1 cellular context compared by ENCODE assay signal in genomic region chr16:15389906-15390305, GRCh38. TPM values are rescaled to one million over a fixed set of nuclear protein-coding genes. Genes with fewer than 3 reads are reported as not detected.
"Had no signal": no experiment of that assay in that cellular context is flagged by ENCODE, and none has a peak within 500 bp of the region (broad histone marks: within the 10 kb centered on the region; RNA-seq: fewer than 3 reads in every experiment).

No MANE protein-coding gene starts in this region.

RNA-seq across cellular contexts. Expression of gene MPV17L, which starts 5.6 kb away (rescaled TPM):
- total RNA-seq: MCF 10A had no signal
